In genomic region chr10:131852823-131853609, GRCh38 we compare ENCODE assay signal across 13 cellular contexts.
"Had no signal": no experiment of that assay in that cellular context is flagged by ENCODE, and none has a peak within 500 bp of the region (broad histone marks: within the 10 kb centered on the region; RNA-seq: fewer than 3 reads in every experiment).

No MANE protein-coding gene starts in this region.

- H3K27me3 ChIP-seq: foreskin keratinocyte had no signal

- H3K4me1 Mint-ChIP-seq: activated CD4-positive, alpha-beta T cell treated with anti-CD3 and anti-CD28 coated beads, Interleukin-2, amount 10 ng/mL, durations not matched to agents 24 days and 14 days; activated naive CD8-positive, alpha-beta T cell treated with anti-CD3 and anti-CD28 coated beads for 36 hours; memory B cell; WTC11 had no signal

- H3K4me1 ChIP-seq: breast epithelium, foreskin keratinocyte had no signal

- H3K4me3 Mint-ChIP-seq: activated CD4-positive, alpha-beta T cell treated with anti-CD3 and anti-CD28 coated beads, Interleukin-2, amount 10 ng/mL, durations not matched to agents 24 days and 14 days; activated naive CD8-positive, alpha-beta T cell treated with anti-CD3 and anti-CD28 coated beads for 36 hours; memory B cell; nephron progenitor cell; stimulated activated naive CD8-positive, alpha-beta T cell treated with anti-CD3 and anti-CD28 coated beads, Interleukin-15, Interleukin-2, amounts not matched to agents 100 ng/mL and 50 ng/mL, for 24 hours; WTC11 had no signal

- H3K27ac Mint-ChIP-seq: activated CD4-positive, alpha-beta T cell treated with anti-CD3 and anti-CD28 coated beads, Interleukin-2, amount 10 ng/mL, durations not matched to agents 24 days and 14 days; activated naive CD8-positive, alpha-beta T cell treated with anti-CD3 and anti-CD28 coated beads for 36 hours; memory B cell; nephron progenitor cell; stimulated activated naive CD8-positive, alpha-beta T cell treated with anti-CD3 and anti-CD28 coated beads, Interleukin-15, Interleukin-2, amounts not matched to agents 100 ng/mL and 50 ng/mL, for 24 hours; WTC11 had no signal

- DNase-seq: activated CD4-positive, alpha-beta T cell treated with anti-CD3 and anti-CD28 coated beads, Interleukin-2, amount 10 ng/mL, durations not matched to agents 24 days and 14 days; activated gamma-delta T cell treated with Interleukin-2 at 50 U/mL for 16 hours; activated naive CD8-positive, alpha-beta T cell treated with anti-CD3 and anti-CD28 coated beads for 36 hours; activated T-cell treated with anti-CD3 and anti-CD28 coated beads for 4 hours; foreskin keratinocyte; nephron progenitor cell; stimulated activated CD4-positive, alpha-beta T cell treated with anti-CD3 and anti-CD28 coated beads, Interleukin-2, amount 100 ng/mL, for 48 hours had no signal

- H3K27ac ChIP-seq: breast epithelium, foreskin keratinocyte, thoracic aorta had no signal

- H3K27me3 Mint-ChIP-seq: activated CD4-positive, alpha-beta T cell treated with anti-CD3 and anti-CD28 coated beads, Interleukin-2, amount 10 ng/mL, durations not matched to agents 24 days and 14 days; activated naive CD8-positive, alpha-beta T cell treated with anti-CD3 and anti-CD28 coated beads for 36 hours; stimulated activated naive CD8-positive, alpha-beta T cell treated with anti-CD3 and anti-CD28 coated beads, Interleukin-15, Interleukin-2, amounts not matched to agents 100 ng/mL and 50 ng/mL, for 24 hours had no signal

- H3K9me3 ChIP-seq: breast epithelium, thoracic aorta had no signal

- ATAC-seq: foreskin keratinocyte, SK-N-SH treated with all-trans-retinoic acid at 6 μM for 48 hours, WTC11 had no signal

- H3K36me3 ChIP-seq: breast epithelium, thoracic aorta had no signal

- H3K4me3 ChIP-seq: breast epithelium, thoracic aorta had no signal

- H3K36me3 Mint-ChIP-seq: activated naive CD8-positive, alpha-beta T cell treated with anti-CD3 and anti-CD28 coated beads for 36 hours; WTC11 had no signal
